ENCODE assay signal across 1 cellular context in the genomic region with DNA sequence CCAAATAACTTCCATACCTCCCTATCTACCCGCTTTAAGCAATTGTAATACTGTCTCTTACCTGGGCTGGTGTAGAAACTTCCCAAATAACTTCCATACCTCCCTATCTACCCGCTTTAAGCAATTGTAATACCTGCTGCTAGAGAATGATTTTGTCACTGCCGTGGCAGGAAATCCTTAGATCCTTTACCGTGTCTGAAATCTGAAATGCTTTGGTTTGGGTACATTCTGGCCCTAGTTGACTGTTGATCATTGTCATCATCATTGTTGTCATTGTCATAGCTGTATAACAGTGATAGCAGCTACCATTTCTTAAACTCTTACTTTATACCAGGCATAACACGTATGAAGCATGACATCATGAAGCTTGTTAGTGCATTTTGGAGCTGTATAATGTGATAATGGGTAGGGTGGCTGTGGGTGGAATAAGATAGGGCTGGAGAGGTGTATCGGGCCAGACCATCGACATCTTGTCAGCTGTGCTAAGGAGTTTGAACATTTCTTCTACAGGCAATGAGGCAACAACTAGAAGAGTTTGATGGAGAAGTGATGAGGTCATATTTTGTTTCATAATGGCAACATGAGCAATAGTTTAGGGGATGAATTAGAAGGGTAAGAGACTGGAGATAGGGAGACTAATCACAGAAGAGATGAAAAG.
TF ChIP-seq lines count a peak whose summit lies in the region.

No MANE protein-coding gene starts in this region.

TF ChIP-seq in K562, 482 proteins besides CTCF, POLR2A, EP300 and RAD21 (continued from another document and continues in another):
- TF ChIP-seq, protein P1, sequence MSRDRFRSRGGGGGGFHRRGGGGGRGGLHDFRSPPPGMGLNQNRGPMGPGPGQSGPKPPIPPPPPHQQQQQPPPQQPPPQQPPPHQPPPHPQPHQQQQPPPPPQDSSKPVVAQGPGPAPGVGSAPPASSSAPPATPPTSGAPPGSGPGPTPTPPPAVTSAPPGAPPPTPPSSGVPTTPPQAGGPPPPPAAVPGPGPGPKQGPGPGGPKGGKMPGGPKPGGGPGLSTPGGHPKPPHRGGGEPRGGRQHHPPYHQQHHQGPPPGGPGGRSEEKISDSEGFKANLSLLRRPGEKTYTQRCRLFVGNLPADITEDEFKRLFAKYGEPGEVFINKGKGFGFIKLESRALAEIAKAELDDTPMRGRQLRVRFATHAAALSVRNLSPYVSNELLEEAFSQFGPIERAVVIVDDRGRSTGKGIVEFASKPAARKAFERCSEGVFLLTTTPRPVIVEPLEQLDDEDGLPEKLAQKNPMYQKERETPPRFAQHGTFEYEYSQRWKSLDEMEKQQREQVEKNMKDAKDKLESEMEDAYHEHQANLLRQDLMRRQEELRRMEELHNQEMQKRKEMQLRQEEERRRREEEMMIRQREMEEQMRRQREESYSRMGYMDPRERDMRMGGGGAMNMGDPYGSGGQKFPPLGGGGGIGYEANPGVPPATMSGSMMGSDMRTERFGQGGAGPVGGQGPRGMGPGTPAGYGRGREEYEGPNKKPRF (IDR thresholded peaks at IDR 0.05; ENCODE audit: low read depth, low read length), result no peak
- TF ChIP-seq HDAC8 (tag; IDR thresholded peaks at IDR 0.05), result no peak
- TF ChIP-seq, protein P2, sequence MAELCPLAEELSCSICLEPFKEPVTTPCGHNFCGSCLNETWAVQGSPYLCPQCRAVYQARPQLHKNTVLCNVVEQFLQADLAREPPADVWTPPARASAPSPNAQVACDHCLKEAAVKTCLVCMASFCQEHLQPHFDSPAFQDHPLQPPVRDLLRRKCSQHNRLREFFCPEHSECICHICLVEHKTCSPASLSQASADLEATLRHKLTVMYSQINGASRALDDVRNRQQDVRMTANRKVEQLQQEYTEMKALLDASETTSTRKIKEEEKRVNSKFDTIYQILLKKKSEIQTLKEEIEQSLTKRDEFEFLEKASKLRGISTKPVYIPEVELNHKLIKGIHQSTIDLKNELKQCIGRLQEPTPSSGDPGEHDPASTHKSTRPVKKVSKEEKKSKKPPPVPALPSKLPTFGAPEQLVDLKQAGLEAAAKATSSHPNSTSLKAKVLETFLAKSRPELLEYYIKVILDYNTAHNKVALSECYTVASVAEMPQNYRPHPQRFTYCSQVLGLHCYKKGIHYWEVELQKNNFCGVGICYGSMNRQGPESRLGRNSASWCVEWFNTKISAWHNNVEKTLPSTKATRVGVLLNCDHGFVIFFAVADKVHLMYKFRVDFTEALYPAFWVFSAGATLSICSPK (IDR thresholded peaks at IDR 0.05; ENCODE audit: borderline replicate concordance), result no peak
- no peak for TF ChIP-seq C11orf30 (IDR thresholded peaks at IDR 0.05; ENCODE audit: low read depth)
- peak; percentile 79; the same call in 1 of the 2 replicates for TF ChIP-seq CREB1 (IDR thresholded peaks at IDR 0.05)
- peak; percentile 68; the same call in 1 of the 2 replicates for TF ChIP-seq CREB1 (CRISPR knock-in tag; IDR thresholded peaks at IDR 0.05)
- TF ChIP-seq POLR2B (IDR thresholded peaks at IDR 0.05; ENCODE audit: low read depth, partially characterized antibody), result no peak
- peak; percentile 44; the same call in 1 of the 2 replicates for TF ChIP-seq DPF2 (IDR thresholded peaks at IDR 0.05)
- TF ChIP-seq, protein P3, sequence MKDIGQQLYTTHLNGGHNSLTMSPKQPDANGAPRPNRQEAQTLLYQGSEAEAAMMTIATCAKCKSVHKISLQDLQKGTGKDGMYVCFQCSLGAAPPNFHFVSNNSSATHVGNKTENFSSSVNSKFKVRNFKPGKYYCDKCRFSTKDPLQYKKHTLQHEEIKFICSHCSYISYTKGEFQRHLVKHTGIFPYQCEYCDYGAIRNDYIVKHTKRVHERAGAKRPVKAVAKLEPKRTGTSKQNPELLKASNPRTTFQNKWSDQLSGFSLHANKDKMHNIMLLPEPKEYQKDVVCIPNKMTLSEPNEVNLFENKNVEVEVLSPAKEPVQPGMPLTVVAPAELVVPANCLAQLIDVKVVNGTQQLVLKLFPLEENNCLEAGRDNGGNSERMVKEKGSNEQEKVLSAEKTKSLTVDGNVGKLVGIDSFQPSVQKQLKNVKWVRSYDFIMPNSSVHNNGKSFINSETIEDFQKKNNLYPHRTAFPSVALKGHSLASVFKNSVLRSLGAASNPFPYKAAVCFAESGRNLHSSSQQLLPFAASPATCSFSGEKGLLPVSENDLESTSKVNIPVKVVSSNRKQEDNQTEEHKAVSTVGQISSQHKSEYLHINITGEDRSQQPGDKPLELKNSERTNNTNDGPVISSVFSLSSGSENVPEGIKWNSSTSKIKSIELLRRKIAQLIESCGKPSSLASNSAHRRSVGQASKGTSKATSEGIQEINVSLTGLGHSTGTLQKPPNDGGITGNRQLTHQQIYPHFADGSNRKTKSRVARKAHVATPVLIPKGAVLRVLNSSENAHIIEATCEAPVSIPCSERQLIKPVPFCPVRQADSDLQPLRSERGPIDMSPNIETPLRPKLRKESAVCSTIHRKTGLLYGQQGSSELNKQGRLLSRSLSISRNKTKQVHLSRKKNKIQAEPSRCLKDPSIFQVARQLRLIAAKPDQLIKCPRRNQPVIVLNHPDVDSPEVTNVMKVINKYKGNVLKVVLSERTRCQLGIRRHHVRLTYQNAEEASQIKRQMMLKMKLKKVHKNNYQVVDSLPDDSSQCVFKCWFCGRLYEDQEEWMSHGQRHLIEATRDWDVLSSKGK (CRISPR knock-in tag; IDR thresholded peaks at IDR 0.05), result no peak
- no peak for TF ChIP-seq ZNF644 (tag; IDR thresholded peaks at IDR 0.05; ENCODE audit: low read depth)
- TF ChIP-seq GATAD2A (IDR thresholded peaks at IDR 0.05), result no peak
- TF ChIP-seq EHMT2 (IDR thresholded peaks at IDR 0.05), result 0 out of 2 replicates have a peak, but pooled peaks have one; percentile 13
- TF ChIP-seq, protein P4, sequence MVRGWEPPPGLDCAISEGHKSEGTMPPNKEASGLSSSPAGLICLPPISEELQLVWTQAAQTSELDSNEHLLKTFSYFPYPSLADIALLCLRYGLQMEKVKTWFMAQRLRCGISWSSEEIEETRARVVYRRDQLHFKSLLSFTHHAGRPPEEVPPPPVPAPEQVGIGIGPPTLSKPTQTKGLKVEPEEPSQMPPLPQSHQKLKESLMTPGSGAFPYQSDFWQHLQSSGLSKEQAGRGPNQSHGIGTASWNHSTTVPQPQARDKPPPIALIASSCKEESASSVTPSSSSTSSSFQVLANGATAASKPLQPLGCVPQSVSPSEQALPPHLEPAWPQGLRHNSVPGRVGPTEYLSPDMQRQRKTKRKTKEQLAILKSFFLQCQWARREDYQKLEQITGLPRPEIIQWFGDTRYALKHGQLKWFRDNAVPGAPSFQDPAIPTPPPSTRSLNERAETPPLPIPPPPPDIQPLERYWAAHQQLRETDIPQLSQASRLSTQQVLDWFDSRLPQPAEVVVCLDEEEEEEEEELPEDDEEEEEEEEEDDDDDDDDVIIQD (CRISPR knock-in tag; IDR thresholded peaks at IDR 0.05), result no peak
- TF ChIP-seq MEIS2 (IDR thresholded peaks at IDR 0.05; ENCODE audit: partially characterized antibody), result peak; percentile 15
- TF ChIP-seq, protein P5, sequence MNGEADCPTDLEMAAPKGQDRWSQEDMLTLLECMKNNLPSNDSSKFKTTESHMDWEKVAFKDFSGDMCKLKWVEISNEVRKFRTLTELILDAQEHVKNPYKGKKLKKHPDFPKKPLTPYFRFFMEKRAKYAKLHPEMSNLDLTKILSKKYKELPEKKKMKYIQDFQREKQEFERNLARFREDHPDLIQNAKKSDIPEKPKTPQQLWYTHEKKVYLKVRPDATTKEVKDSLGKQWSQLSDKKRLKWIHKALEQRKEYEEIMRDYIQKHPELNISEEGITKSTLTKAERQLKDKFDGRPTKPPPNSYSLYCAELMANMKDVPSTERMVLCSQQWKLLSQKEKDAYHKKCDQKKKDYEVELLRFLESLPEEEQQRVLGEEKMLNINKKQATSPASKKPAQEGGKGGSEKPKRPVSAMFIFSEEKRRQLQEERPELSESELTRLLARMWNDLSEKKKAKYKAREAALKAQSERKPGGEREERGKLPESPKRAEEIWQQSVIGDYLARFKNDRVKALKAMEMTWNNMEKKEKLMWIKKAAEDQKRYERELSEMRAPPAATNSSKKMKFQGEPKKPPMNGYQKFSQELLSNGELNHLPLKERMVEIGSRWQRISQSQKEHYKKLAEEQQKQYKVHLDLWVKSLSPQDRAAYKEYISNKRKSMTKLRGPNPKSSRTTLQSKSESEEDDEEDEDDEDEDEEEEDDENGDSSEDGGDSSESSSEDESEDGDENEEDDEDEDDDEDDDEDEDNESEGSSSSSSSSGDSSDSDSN (IDR thresholded peaks at IDR 0.05; ENCODE audit: borderline replicate concordance in 1 of 2, low read depth in 2 of 2, low read length in 2 of 2), result no peak
- no peak for TF ChIP-seq FUS (optimal IDR thresholded peaks at IDR 0.05; ENCODE audit: low read depth, low read length)
- TF ChIP-seq, protein P6, sequence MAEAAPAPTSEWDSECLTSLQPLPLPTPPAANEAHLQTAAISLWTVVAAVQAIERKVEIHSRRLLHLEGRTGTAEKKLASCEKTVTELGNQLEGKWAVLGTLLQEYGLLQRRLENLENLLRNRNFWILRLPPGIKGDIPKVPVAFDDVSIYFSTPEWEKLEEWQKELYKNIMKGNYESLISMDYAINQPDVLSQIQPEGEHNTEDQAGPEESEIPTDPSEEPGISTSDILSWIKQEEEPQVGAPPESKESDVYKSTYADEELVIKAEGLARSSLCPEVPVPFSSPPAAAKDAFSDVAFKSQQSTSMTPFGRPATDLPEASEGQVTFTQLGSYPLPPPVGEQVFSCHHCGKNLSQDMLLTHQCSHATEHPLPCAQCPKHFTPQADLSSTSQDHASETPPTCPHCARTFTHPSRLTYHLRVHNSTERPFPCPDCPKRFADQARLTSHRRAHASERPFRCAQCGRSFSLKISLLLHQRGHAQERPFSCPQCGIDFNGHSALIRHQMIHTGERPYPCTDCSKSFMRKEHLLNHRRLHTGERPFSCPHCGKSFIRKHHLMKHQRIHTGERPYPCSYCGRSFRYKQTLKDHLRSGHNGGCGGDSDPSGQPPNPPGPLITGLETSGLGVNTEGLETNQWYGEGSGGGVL (CRISPR knock-in tag; IDR thresholded peaks at IDR 0.05), result no peak
- TF ChIP-seq PML (IDR thresholded peaks at IDR 0.05; ENCODE audit: low read length), result peak; percentile 34; the same call in 1 of the 2 replicates
- TF ChIP-seq POLR3G (IDR thresholded peaks at IDR 0.05; ENCODE audit: extremely low read depth, insufficient read length, insufficient replicate concordance), result no peak
- no peak for TF ChIP-seq SREBF1 (IDR thresholded peaks at IDR 0.05; ENCODE audit: borderline replicate concordance, low read depth, low read length)
- TF ChIP-seq KAT2B (IDR thresholded peaks at IDR 0.05; ENCODE audit: low read depth, low read length), result no peak
- peak; percentile 59 for TF ChIP-seq SOX6 (IDR thresholded peaks at IDR 0.05)
- no peak for TF ChIP-seq NFIX (CRISPR knock-in tag; IDR thresholded peaks at IDR 0.05; ENCODE audit: low read depth)
- TF ChIP-seq ZNF584 (CRISPR knock-in tag; IDR thresholded peaks at IDR 0.05; ENCODE audit: low read depth), result no peak
- no peak for TF ChIP-seq HDAC3 (IDR thresholded peaks at IDR 0.05; ENCODE audit: borderline replicate concordance, partially characterized antibody)
- TF ChIP-seq KLF16 (IDR thresholded peaks at IDR 0.05), result peak; percentile 44; the same call in 1 of the 2 replicates
- no peak for TF ChIP-seq GATA2 (CRISPR knock-in tag; IDR thresholded peaks at IDR 0.05)
- TF ChIP-seq TAL1 (IDR thresholded peaks at IDR 0.05), result peak; percentile 80
- no peak for TF ChIP-seq DNMT1 (IDR thresholded peaks at IDR 0.05)
- TF ChIP-seq ARNT (IDR thresholded peaks at IDR 0.05), result no peak
- TF ChIP-seq TRIM24 (IDR thresholded peaks at IDR 0.05), result peak; percentile 56 to 63
- TF ChIP-seq, protein P7, sequence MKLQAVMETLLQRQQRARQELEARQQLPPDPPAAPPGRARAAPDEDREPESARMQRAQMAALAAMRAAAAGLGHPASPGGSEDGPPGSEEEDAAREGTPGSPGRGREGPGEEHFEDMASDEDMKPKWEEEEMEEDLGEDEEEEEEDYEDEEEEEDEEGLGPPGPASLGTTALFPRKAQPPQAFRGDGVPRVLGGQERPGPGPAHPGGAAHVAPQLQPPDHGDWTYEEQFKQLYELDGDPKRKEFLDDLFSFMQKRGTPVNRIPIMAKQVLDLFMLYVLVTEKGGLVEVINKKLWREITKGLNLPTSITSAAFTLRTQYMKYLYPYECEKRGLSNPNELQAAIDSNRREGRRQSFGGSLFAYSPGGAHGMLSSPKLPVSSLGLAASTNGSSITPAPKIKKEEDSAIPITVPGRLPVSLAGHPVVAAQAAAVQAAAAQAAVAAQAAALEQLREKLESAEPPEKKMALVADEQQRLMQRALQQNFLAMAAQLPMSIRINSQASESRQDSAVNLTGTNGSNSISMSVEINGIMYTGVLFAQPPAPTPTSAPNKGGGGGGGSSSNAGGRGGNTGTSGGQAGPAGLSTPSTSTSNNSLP (IDR thresholded peaks at IDR 0.05; ENCODE audit: borderline replicate concordance, low read depth, low read length), result no peak
- TF ChIP-seq, protein P8, sequence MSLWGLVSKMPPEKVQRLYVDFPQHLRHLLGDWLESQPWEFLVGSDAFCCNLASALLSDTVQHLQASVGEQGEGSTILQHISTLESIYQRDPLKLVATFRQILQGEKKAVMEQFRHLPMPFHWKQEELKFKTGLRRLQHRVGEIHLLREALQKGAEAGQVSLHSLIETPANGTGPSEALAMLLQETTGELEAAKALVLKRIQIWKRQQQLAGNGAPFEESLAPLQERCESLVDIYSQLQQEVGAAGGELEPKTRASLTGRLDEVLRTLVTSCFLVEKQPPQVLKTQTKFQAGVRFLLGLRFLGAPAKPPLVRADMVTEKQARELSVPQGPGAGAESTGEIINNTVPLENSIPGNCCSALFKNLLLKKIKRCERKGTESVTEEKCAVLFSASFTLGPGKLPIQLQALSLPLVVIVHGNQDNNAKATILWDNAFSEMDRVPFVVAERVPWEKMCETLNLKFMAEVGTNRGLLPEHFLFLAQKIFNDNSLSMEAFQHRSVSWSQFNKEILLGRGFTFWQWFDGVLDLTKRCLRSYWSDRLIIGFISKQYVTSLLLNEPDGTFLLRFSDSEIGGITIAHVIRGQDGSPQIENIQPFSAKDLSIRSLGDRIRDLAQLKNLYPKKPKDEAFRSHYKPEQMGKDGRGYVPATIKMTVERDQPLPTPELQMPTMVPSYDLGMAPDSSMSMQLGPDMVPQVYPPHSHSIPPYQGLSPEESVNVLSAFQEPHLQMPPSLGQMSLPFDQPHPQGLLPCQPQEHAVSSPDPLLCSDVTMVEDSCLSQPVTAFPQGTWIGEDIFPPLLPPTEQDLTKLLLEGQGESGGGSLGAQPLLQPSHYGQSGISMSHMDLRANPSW (CRISPR knock-in tag; IDR thresholded peaks at IDR 0.05), result no peak
- TF ChIP-seq ARID1B (IDR thresholded peaks at IDR 0.05), result peak; percentile 77
- peak; percentile 82 for TF ChIP-seq CBFA2T2 (conservative IDR thresholded peaks at IDR 0.05)
- TF ChIP-seq TCF7 (IDR thresholded peaks at IDR 0.05; ENCODE audit: borderline replicate concordance), result no peak
- TF ChIP-seq ZNF253 (CRISPR knock-in tag; conservative IDR thresholded peaks at IDR 0.05), result no peak
- TF ChIP-seq ZFX (CRISPR knock-in tag; IDR thresholded peaks at IDR 0.05), result no peak
- no peak for TF ChIP-seq ZNF586 (CRISPR knock-in tag; conservative IDR thresholded peaks at IDR 0.05)
